Comparison of ENCODE assay signal across 4 cellular contexts in the genomic region with DNA sequence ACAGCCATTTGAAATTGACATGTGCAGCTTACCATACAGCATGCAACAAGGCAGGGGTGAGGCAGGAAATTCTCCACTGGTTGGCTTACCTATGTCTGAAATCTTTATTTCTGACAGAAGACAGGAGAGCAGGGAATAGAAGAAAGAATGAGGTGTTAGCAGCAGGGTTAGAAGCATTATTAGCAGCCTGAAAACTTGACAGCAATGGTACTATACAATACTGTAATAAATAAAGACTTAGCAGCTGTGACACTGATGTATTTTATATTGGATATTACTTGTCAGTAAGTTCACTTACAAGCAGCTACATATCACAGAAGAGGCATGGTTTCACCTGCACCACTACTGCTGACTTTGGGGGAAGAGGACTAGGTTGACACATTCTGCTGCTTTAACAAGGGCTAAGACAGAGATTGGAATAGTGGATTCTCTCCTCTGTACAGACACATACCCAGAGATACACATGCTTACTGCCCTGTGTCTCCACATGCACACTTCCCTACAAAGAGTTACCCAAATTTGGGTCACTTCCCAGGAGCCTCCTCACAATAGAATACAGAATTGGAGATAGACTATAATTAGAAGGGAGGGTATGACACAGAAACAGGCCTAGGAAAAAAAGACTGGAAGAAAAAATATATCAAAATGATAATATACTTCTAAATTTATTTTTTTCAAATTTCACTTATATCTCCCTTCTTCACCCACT.
"Had no signal": no experiment of that assay in that cellular context is flagged by ENCODE, and none has a peak within 500 bp of the region (broad histone marks: within the 10 kb centered on the region; RNA-seq: fewer than 3 reads in every experiment).

No MANE protein-coding gene starts in this region.

- DNase-seq: H9, HCEC 1CT, IMR-90 had no signal

- H3K4me3 ChIP-seq: GM23338 had no signal

- ATAC-seq: GM23338 had no signal

- H3K4me2 ChIP-seq: GM23338 had no signal

- H2AFZ ChIP-seq: GM23338 had no signal
